ENCODE assay signal across 24 cellular contexts in genomic region chr2:120651818-120652217, GRCh38.
"Had no signal": no experiment of that assay in that cellular context is flagged by ENCODE, and none has a peak within 500 bp of the region (broad histone marks: within the 10 kb centered on the region; RNA-seq: fewer than 3 reads in every experiment).

No MANE protein-coding gene starts in this region.

- DNase-seq: cortex of kidney; effector CD8-positive, alpha-beta T cell; effector memory CD8-positive, alpha-beta T cell; endodermal cell; erythroblast; esophagus squamous epithelium; foreskin fibroblast; foreskin melanocyte; gastrocnemius medialis; glutamatergic neuron; head of caudate nucleus; heart right ventricle; hippocampal formation; left cardiac atrium; left lung; left ventricle myocardium superior; lower lobe of right lung; mesenchymal stem cell; mucosa of descending colon; naive B cell had no signal

- H3K4me1 ChIP-seq: gastrocnemius medialis, left lung, lower lobe of right lung had no signal

- H3K27ac Mint-ChIP-seq: dendritic cell treated with granulocyte-macrophage colony-stimulating factor and Interleukin-4, amounts not matched to agents 40 ng/mL and 50 ng/mL, for 4 days; effector memory CD8-positive, alpha-beta T cell; endodermal cell; mesothelial cell of epicardium; naive B cell had no signal

- H3K27ac ChIP-seq: epithelial cell of prostate, esophagus squamous epithelium, gastrocnemius medialis, heart right ventricle, left lung, lower lobe of right lung had no signal

- H3K4me3 Mint-ChIP-seq: dendritic cell treated with granulocyte-macrophage colony-stimulating factor and Interleukin-4, amounts not matched to agents 40 ng/mL and 50 ng/mL, for 4 days; effector memory CD8-positive, alpha-beta T cell; endodermal cell; mesothelial cell of epicardium; naive B cell had no signal

- H3K4me1 Mint-ChIP-seq: endodermal cell, mesothelial cell of epicardium had no signal

- H3K36me3 ChIP-seq: esophagus squamous epithelium, gastrocnemius medialis, heart right ventricle, left lung, lower lobe of right lung had no signal

- H3K4me3 ChIP-seq: esophagus squamous epithelium, heart right ventricle, left lung, lower lobe of right lung, mucosa of descending colon had no signal

- ATAC-seq: effector memory CD8-positive, alpha-beta T cell; esophagus mucosa; gastrocnemius medialis; heart right ventricle; left cardiac atrium; left lung; left ventricle myocardium superior; lower lobe of right lung; mucosa of descending colon had no signal
